8 cellular contexts compared by ENCODE assay signal in the genomic region with DNA sequence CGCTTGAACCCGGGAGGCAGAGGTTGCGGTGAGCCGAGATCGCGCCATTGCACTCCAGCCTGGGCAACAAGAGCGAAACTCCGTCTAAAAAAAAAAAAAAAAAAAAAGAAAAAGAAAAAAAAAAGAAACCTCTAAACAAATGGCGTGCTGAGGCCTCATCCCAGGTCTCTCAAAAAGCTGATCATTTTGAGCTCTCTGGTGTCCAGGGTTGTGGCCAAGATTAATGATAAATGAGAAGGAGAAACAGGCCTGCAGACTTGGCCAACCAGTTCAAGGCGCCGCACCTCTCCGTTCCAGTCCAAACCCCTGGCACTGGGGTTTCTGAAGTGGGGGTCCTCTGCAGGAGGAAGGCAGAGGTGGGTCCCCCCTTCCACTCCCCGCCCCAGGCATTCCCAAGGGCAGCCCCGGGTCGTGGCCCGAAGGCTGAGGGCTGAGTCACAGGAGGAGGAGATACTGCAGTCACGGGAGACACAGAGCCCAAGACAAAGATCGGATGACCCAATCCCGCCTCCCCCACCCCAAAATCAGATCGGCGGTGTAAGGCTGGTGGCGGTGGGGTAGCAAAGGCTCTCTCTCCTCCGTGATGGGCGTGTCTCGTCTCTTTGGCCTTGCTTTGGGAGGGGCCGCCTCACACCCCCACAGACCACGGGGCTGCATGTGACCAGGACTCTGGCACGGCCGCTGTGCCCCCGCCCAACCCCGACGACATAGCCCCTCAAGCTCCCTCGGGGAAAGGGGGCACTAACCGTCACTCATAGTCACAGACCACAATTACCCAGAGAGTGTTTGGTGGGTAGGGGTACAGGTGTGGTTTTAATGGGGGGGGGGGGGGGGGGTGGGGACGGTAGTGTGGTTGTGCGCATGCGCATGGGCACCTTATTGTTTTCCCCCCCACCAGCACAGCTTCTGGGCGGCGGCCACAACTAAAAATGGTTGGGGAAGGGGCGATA. TPM values are rescaled to one million over a fixed set of nuclear protein-coding genes. Genes with fewer than 3 reads are reported as not detected.
A peak's percentile ranks its signal among the peaks of the same experiment; 100 is the strongest.
DNase-seq lines count a peak whose midpoint lies in the region; ATAC-seq and TF ChIP-seq lines count a peak whose summit lies in the region.

No MANE protein-coding gene starts in this region.

- ATAC-seq in HG03135 (IDR thresholded peaks at IDR 0.05; ENCODE audit: unreplicated experiment) (no peak), GM19035 (IDR thresholded peaks at IDR 0.05; ENCODE audit: unreplicated experiment) (no peak)

- no peaks in the 10 kb centered on the region for H3K9me3 ChIP-seq in A673 (ENCODE audit: low read depth, low read length, poor library complexity, severe bottlenecking)

- BruUV-seq in A673 (replicated peaks; lab: Mats Ljungman, UMichigan): no TSS peak

- H3K27me3 Mint-ChIP-seq in activated naive CD4-positive, alpha-beta T cell treated with anti-CD3 and anti-CD28 coated beads, Interleukin-2, amount 10 ng/mL, durations not matched to agents 7 days and 5 days: peaks cover 50% of the 10 kb centered on the region
- H3K27me3 Mint-ChIP-seq in nephron progenitor cell (ENCODE audit: low read depth, poor library complexity): peaks cover 2% of the 10 kb centered on the region

- POLR2A ChIA-PET in A673 (lab: Charles Lee; ENCODE audit: low non-redundant PET): interaction anchor here (1.1 kb wide), 1 partner anchor 23 kb away, joined by 17 read pairs; no protein-coding TSS in a partner anchor

- no peak overlapping the region for H3K27ac Mint-ChIP-seq in activated naive CD4-positive, alpha-beta T cell treated with anti-CD3 and anti-CD28 coated beads, Interleukin-2, amount 10 ng/mL, durations not matched to agents 7 days and 5 days
- peak overlapping the region; percentile 87 for H3K27ac Mint-ChIP-seq in nephron progenitor cell

- no peaks in the 10 kb centered on the region for H3K27me3 ChIP-seq in A673 (replicated peaks; ENCODE audit: insufficient read depth, low read depth, low read length, poor library complexity)
- H3K27me3 ChIP-seq in GM06990 (replicated peaks; ENCODE audit: control insufficient read depth, insufficient read depth, low read length): no peaks in the 10 kb centered on the region; the same call in 1 of the 2 replicates

- H3K4me1 ChIP-seq in A673 (ENCODE audit: insufficient read depth, low read length, poor library complexity, severe bottlenecking): no peaks in the 10 kb centered on the region

- peaks cover 43% of the 10 kb centered on the region for H3K4me1 Mint-ChIP-seq in activated naive CD4-positive, alpha-beta T cell treated with anti-CD3 and anti-CD28 coated beads, Interleukin-2, amount 10 ng/mL, durations not matched to agents 7 days and 5 days
- H3K4me1 Mint-ChIP-seq in nephron progenitor cell: peaks cover 55% of the 10 kb centered on the region

- no peak overlapping the region for H3K27ac ChIP-seq in A673 (ENCODE audit: low read depth, low read length, poor library complexity, severe bottlenecking)

- H3K9me3 Mint-ChIP-seq in activated naive CD4-positive, alpha-beta T cell treated with anti-CD3 and anti-CD28 coated beads, Interleukin-2, amount 10 ng/mL, durations not matched to agents 7 days and 5 days: no peaks in the 10 kb centered on the region
- no peaks in the 10 kb centered on the region for H3K9me3 Mint-ChIP-seq in nephron progenitor cell

- H3K4me3 ChIP-seq in A673 (ENCODE audit: low read depth, low read length, poor library complexity, severe bottlenecking) (peak overlapping the region; percentile 78), GM06990 (replicated peaks; ENCODE audit: low read depth, low read length) (peak overlapping the region; percentile 72)

- peak overlapping the region; percentile 84 for H3K4me3 Mint-ChIP-seq in activated naive CD4-positive, alpha-beta T cell treated with anti-CD3 and anti-CD28 coated beads, Interleukin-2, amount 10 ng/mL, durations not matched to agents 7 days and 5 days
- H3K4me3 Mint-ChIP-seq in nephron progenitor cell: peak overlapping the region; percentile 95

- no peak for TF ChIP-seq CTCF in A673 (conservative IDR thresholded peaks at IDR 0.05; ENCODE audit: low read depth, low read length)
- no peak for TF ChIP-seq CTCF in GM06990 (IDR thresholded peaks at IDR 0.05; ENCODE audit: insufficient read depth, low read length, poor library complexity, severe bottlenecking)
- no peak for TF ChIP-seq CTCF in nephron progenitor cell (IDR thresholded peaks at IDR 0.05)

- CTCF ChIA-PET in A673 (lab: Charles Lee): no interaction called here
- CTCF ChIA-PET in activated naive CD4-positive, alpha-beta T cell treated with anti-CD3 and anti-CD28 coated beads, Interleukin-2, amount 10 ng/mL, durations not matched to agents 7 days and 5 days (lab: Charles Lee): no interaction called here

- H3K36me3 ChIP-seq in A673 (ENCODE audit: insufficient read depth, low read length, poor library complexity, severe bottlenecking) (no peaks in the 10 kb centered on the region), GM06990 (ENCODE audit: control insufficient read depth, insufficient read depth, low read length) (no peaks in the 10 kb centered on the region)

- peaks cover 2% of the 10 kb centered on the region for H3K36me3 Mint-ChIP-seq in activated naive CD4-positive, alpha-beta T cell treated with anti-CD3 and anti-CD28 coated beads, Interleukin-2, amount 10 ng/mL, durations not matched to agents 7 days and 5 days
- peaks cover 8% of the 10 kb centered on the region for H3K36me3 Mint-ChIP-seq in nephron progenitor cell (ENCODE audit: low read depth)

- intact Hi-C loops in A673 (cut with micrococcal nuclease; ENCODE audit: unreplicated experiment): loop anchor here (10.0 kb wide), 1 partner anchor 104 kb away; the partner anchor contains the start of gene BRCA1

- DNase-seq in A673 (ENCODE audit: low spot score) (no peak), GM06990 (ENCODE audit: extremely low read depth, insufficient read length) (no peak), NCI-H446 (lab: John Stamatoyannopoulos, UW) (peak; percentile 18 to 52), foreskin melanocyte (peak; percentile 87), nephron progenitor cell (peak; percentile 54)
- DNase-seq in activated naive CD4-positive, alpha-beta T cell treated with anti-CD3 and anti-CD28 coated beads, Interleukin-2, amount 10 ng/mL, durations not matched to agents 7 days and 5 days: peak; percentile 41

RNA-seq across cellular contexts. Expression of gene VAT1, which starts 1.1 kb away (rescaled TPM):
- total RNA-seq in A673 (2021): 45.2 and 47.0 TPM in 2 replicates

RNA-seq across cellular contexts. Expression of gene RND2, which starts 4.0 kb away (rescaled TPM):
- total RNA-seq in A673 (2021): 5.5 and 6.7 TPM in 2 replicates

RNA-seq across cellular contexts. Expression of gene IFI35, which starts 14.5 kb away (rescaled TPM):
- 4.9 and 7.2 TPM in 2 replicates for total RNA-seq in A673 (2021)

RNA-seq across cellular contexts. Expression of gene RPL27, which starts 22.8 kb away (rescaled TPM):
- 547 and 560 TPM in 2 replicates for total RNA-seq in A673 (2021)

RNA-seq across cellular contexts. Expression of gene RUNDC1, which starts 40.7 kb away (rescaled TPM):
- total RNA-seq in A673 (2021): 7.3 and 8.0 TPM in 2 replicates

Comparison
In these comparisons a context has a peak if more than half of its experiments do, and no peak if none do; other contexts are left out.
1. DNase-seq: peak in NCI-H446 (2 of 2), activated naive CD4-positive, alpha-beta T cell treated with anti-CD3 and anti-CD28 coated beads, Interleukin-2, amount 10 ng/mL, durations not matched to agents 7 days and 5 days (single experiment), foreskin melanocyte (single experiment) and nephron progenitor cell (single experiment); none in A673 (single experiment) and GM06990 (single experiment).